ENCODE assay signal across 24 cellular contexts in the genomic region with DNA sequence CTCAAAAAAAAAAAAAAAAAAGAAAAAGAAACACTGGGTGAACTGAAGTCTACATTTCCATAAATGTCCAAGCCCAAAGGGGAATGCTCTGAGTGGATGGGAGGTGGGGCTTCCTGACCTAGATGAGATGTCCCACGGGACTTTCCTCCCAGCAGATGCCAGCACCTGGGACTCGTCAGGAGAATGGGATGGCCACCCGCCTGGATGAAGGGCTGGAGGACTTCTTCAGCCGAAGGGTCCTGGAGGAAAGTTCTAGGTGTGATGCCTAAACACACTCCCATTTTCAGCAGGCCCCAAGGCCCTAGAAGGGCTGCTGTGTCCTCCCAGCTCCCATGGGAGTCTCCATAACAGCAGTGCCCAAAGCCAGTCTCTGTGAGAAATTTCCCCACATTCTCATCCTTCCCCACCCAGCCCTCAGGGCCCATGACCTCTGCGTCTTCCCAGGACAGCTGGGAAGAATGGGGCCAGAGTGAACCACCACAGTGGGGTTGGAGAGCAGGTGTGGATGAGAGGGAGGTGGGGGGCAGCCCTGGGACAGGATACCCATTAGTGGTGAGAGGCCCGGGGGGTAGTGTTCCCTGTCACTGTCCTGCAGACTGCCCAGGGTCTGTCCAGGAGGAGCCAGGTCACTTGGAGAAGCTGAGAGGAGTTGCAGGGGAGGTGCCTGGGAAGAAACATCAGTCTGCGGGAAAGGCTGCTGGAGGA. TPM values are rescaled to one million over a fixed set of nuclear protein-coding genes. Genes with fewer than 3 reads are reported as not detected.
A peak's percentile ranks its signal among the peaks of the same experiment; 100 is the strongest.
DNase-seq lines count a peak whose midpoint lies in the region; ATAC-seq and TF ChIP-seq lines count a peak whose summit lies in the region.
"Had no signal": no experiment of that assay in that cellular context is flagged by ENCODE, and none has a peak within 500 bp of the region (broad histone marks: within the 10 kb centered on the region; RNA-seq: fewer than 3 reads in every experiment).

No MANE protein-coding gene starts in this region.

- H4K20me1 ChIP-seq in DND-41 (ENCODE audit: insufficient read depth, low read length): no peaks in the 10 kb centered on the region

- H3K4me1 ChIP-seq in DND-41 (ENCODE audit: insufficient read depth, low read length) (no peaks in the 10 kb centered on the region), liver (ENCODE audit: control insufficient read depth in 4 of 4, insufficient read depth in 4 of 4, low read length in 3 of 4) (peaks cover 40 to 81% (median 68%) of the 10 kb centered on the region in 4 donors)
- H3K4me1 ChIP-seq: A549, BE2C had no signal

- H2AFZ ChIP-seq in DND-41 (ENCODE audit: low read depth, low read length): no peak overlapping the region

- no peak overlapping the region for H3K27ac Mint-ChIP-seq in activated T-cell treated with anti-CD3 and anti-CD28 coated beads, Interleukin-2, amount 50 U/mL, for 72 hours
- H3K27ac Mint-ChIP-seq: CD4-positive, alpha-beta T cell; IgD-negative memory B cell had no signal

- H3K36me3 Mint-ChIP-seq in activated T-cell treated with anti-CD3 and anti-CD28 coated beads, Interleukin-2, amount 50 U/mL, for 72 hours (ENCODE audit: insufficient read depth in 2 of 2): no peaks in the 10 kb centered on the region

- no peak overlapping the region for H3K4me3 Mint-ChIP-seq in activated T-cell treated with anti-CD3 and anti-CD28 coated beads, Interleukin-2, amount 50 U/mL, for 72 hours
- H3K4me3 Mint-ChIP-seq: CD4-positive, alpha-beta T cell; IgD-negative memory B cell had no signal

- no peak overlapping the region for H3K4me3 ChIP-seq in DND-41 (ENCODE audit: low read depth in 1 of 2, low read length in 2 of 2)
- no peak overlapping the region for H3K4me3 ChIP-seq in liver (ENCODE audit: low read depth in 1 of 3, low read length in 3 of 3)
- H3K4me3 ChIP-seq: A549, SK-N-MC had no signal

- H3K27me3 Mint-ChIP-seq in activated T-cell treated with anti-CD3 and anti-CD28 coated beads, Interleukin-2, amount 50 U/mL, for 72 hours (ENCODE audit: low read depth): no peaks in the 10 kb centered on the region
- H3K27me3 Mint-ChIP-seq: CD4-positive, alpha-beta T cell; IgD-negative memory B cell had no signal

- H3K27me3 ChIP-seq in DND-41 (ENCODE audit: insufficient read depth, low read length, poor library complexity): no peaks in the 10 kb centered on the region
- no peaks in the 10 kb centered on the region for H3K27me3 ChIP-seq in liver (ENCODE audit: control insufficient read depth in 4 of 4, insufficient read depth in 4 of 4, low read length in 3 of 4)
- H3K27me3 ChIP-seq: BE2C had no signal

- DNase-seq in DND-41 (no peak), SK-N-DZ (ENCODE audit: low spot score) (peak; percentile 34), sciatic nerve (ENCODE audit: low spot score) (peak; percentile 48), hippocampal formation (lab: John Stamatoyannopoulos, UW) (no peak), AG20443 (ENCODE audit: low spot score) (no peak), SKM-1 treated with dmso at 0.1 percent for 144 hours (lab: John Stamatoyannopoulos, UW; ENCODE audit: unreplicated experiment) (no peak)
- no peak for DNase-seq in activated T-cell treated with anti-CD3 and anti-CD28 coated beads, Interleukin-2, amount 50 U/mL, for 72 hours
- DNase-seq: BE2C; CD4-positive, alpha-beta T cell; COR-L47; DMS153; GDM1; MV-4-11; NCI-H1694; NCI-H2081 treated with DMSO at 0.1 percent for 48 hours; NCI-H446; NCI-H526; Right ventricle myocardium superior had no signal

- H3K4me2 ChIP-seq in DND-41 (ENCODE audit: insufficient read depth, low read length): no peak overlapping the region
- H3K4me2 ChIP-seq: A549 had no signal

- 0 out of 3 replicates have a peak, but pooled peaks have one; percentile 4 for ATAC-seq in DND-41 (ENCODE audit: insufficient read depth, low read depth)
- no peak for ATAC-seq in sciatic nerve
- ATAC-seq in activated T-cell treated with anti-CD3 and anti-CD28 coated beads, Interleukin-2, amount 50 U/mL, for 72 hours (replicated peaks in 1 of 2): no peak
- ATAC-seq: A549 had no signal

- no peaks in the 10 kb centered on the region for H3K4me1 Mint-ChIP-seq in activated T-cell treated with anti-CD3 and anti-CD28 coated beads, Interleukin-2, amount 50 U/mL, for 72 hours (ENCODE audit: low read depth)

- no peaks in the 10 kb centered on the region for H3K79me2 ChIP-seq in DND-41 (ENCODE audit: insufficient read depth, low read length)

- 66% methylated on average over 7 of the region's 7 CpGs for WGBS in liver

- H3K9me3 Mint-ChIP-seq in activated T-cell treated with anti-CD3 and anti-CD28 coated beads, Interleukin-2, amount 50 U/mL, for 72 hours: no peaks in the 10 kb centered on the region
- H3K9me3 Mint-ChIP-seq: CD4-positive, alpha-beta T cell; IgD-negative memory B cell had no signal

- H3K9ac ChIP-seq in DND-41 (ENCODE audit: low read depth, low read length) (no peak overlapping the region), liver (ENCODE audit: low read depth in 1 of 2, low read length in 2 of 2) (no peak overlapping the region)

- TF ChIP-seq CTCF in DND-41 (IDR thresholded peaks at IDR 0.05; ENCODE audit: borderline replicate concordance, extremely low read depth, low read length, poor library complexity, severe bottlenecking) (no peak), liver (IDR thresholded peaks at IDR 0.05; ENCODE audit: low read depth, low read length, missing input control) (no peak)

- no peak overlapping the region for H3K27ac ChIP-seq in DND-41 (ENCODE audit: low read length)
- peak overlapping the region in 1 of 2 donors; percentile 19 for H3K27ac ChIP-seq in liver (ENCODE audit: low read depth in 1 of 2, low read length in 2 of 2)
- H3K27ac ChIP-seq: A549, SK-N-MC had no signal

- no peaks in the 10 kb centered on the region for H3K36me3 ChIP-seq in DND-41 (ENCODE audit: insufficient read depth, low read length)
- H3K36me3 ChIP-seq in liver (ENCODE audit: control insufficient read depth in 4 of 4, insufficient read depth in 3 of 4, low read depth in 1 of 4, low read length in 3 of 4): no peaks in the 10 kb centered on the region
- H3K36me3 ChIP-seq: BE2C had no signal

- H3K9me3 ChIP-seq in DND-41 (ENCODE audit: insufficient read depth, low read length, severe bottlenecking): no peaks in the 10 kb centered on the region
- H3K9me3 ChIP-seq in liver (ENCODE audit: control insufficient read depth in 4 of 4, low read length in 3 of 4): no peaks in the 10 kb centered on the region
- H3K9me3 ChIP-seq: A549, BE2C had no signal

- no peak for TF ChIP-seq RAD21 in liver (IDR thresholded peaks at IDR 0.05)

- intact Hi-C loops in sciatic nerve (cut with DNase I): no loop called here

TF ChIP-seq in liver, 16 proteins besides CTCF, POLR2A, EP300 and RAD21:
- TF ChIP-seq, protein P1, sequence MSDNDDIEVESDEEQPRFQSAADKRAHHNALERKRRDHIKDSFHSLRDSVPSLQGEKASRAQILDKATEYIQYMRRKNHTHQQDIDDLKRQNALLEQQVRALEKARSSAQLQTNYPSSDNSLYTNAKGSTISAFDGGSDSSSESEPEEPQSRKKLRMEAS (IDR thresholded peaks at IDR 0.05): no peak
- TF ChIP-seq GABPA (IDR thresholded peaks at IDR 0.05 in 1 of 2, conservative IDR thresholded peaks at IDR 0.05 in 1 of 2): no peak
- no peak for TF ChIP-seq TAF1 (conservative IDR thresholded peaks at IDR 0.05)
- peak; percentile 6 for TF ChIP-seq SP1 (IDR thresholded peaks at IDR 0.05)
- TF ChIP-seq HNF4A (conservative IDR thresholded peaks at IDR 0.05): peak in 1 of 2 donors; percentile 7
- no peak for TF ChIP-seq FOXA1 (IDR thresholded peaks at IDR 0.05)
- no peak for TF ChIP-seq NR2F2 (IDR thresholded peaks at IDR 0.05)

RNA-seq across cellular contexts. Expression of a gene that starts 7.1 kb away (rescaled TPM):
- polyA plus RNA-seq in SK-N-DZ (2014; cell fraction: cytosol; rRNA removed): 0.41 TPM in 1 of 2 replicates, not detected in the other
- 0.39 and 1.4 TPM in 2 replicates for polyA plus RNA-seq in SK-N-DZ (2014; cell fraction: nucleus; rRNA removed)
- total RNA-seq in liver (not detected), sciatic nerve (not detected)
- under 1 TPM; 0.05 to 0.17 TPM for polyA plus RNA-seq in liver
- total RNA-seq in activated T-cell treated with anti-CD3 and anti-CD28 coated beads, Interleukin-2, amount 50 U/mL, for 72 hours: under 1 TPM; 0.12 to 0.14 TPM
- total RNA-seq: CD4-positive, alpha-beta T cell; Daoy; H1; Right ventricle myocardium superior had no signal
- polyA plus RNA-seq: A549, IgD-negative memory B cell had no signal

RNA-seq across cellular contexts. Expression of a gene that starts 12.4 kb away (rescaled TPM):
- 13.1 and 15.7 TPM in 2 replicates for polyA plus RNA-seq in SK-N-DZ (2014; cell fraction: cytosol; rRNA removed)
- polyA plus RNA-seq in SK-N-DZ (2014; cell fraction: nucleus; rRNA removed): 158 and 175 TPM in 2 replicates
- under 1 TPM; 0.05 to 0.17 TPM for total RNA-seq in liver
- under 1 TPM; 0.17 TPM for polyA plus RNA-seq in liver
- 0.58 TPM for total RNA-seq in sciatic nerve
- total RNA-seq in activated T-cell treated with anti-CD3 and anti-CD28 coated beads, Interleukin-2, amount 50 U/mL, for 72 hours: 1 to 10 TPM; 1.9 to 2.1 TPM

RNA-seq across cellular contexts. Expression of a gene that starts 29.9 kb away (rescaled TPM):
- 38.6 and 40.2 TPM in 2 replicates for polyA plus RNA-seq in SK-N-DZ (2014; cell fraction: cytosol; rRNA removed)
- 35.4 and 45.6 TPM in 2 replicates for polyA plus RNA-seq in SK-N-DZ (2014; cell fraction: nucleus; rRNA removed)
- total RNA-seq in liver (100 to 1,000 TPM in 1 of 2 donors, 10 to 100 TPM in 1; 39.8 to 205 TPM), sciatic nerve (11.9 TPM)
- polyA plus RNA-seq in liver: 100 to 1,000 TPM; 236 to 250 TPM
- 100 to 1,000 TPM; 161 to 180 TPM for total RNA-seq in activated T-cell treated with anti-CD3 and anti-CD28 coated beads, Interleukin-2, amount 50 U/mL, for 72 hours

RNA-seq across cellular contexts. Expression of a gene that starts 50.3 kb away (rescaled TPM):
- polyA plus RNA-seq in SK-N-DZ (2014; cell fraction: cytosol; rRNA removed): 101 and 102 TPM in 2 replicates
- polyA plus RNA-seq in SK-N-DZ (2014; cell fraction: nucleus; rRNA removed): 58.5 and 71.3 TPM in 2 replicates
- total RNA-seq in liver: 100 to 1,000 TPM; 215 to 312 TPM
- 100 to 1,000 TPM in 1 of 2 donors, 10 to 100 TPM in 1; 30.1 to 119 TPM for polyA plus RNA-seq in liver
- total RNA-seq in sciatic nerve: 47.6 TPM
- total RNA-seq in activated T-cell treated with anti-CD3 and anti-CD28 coated beads, Interleukin-2, amount 50 U/mL, for 72 hours: 100 to 1,000 TPM; 109 to 124 TPM

RNA-seq across cellular contexts. Expression of a gene that starts 50.5 kb away (rescaled TPM):
- 2.4 and 6.4 TPM in 2 replicates for polyA plus RNA-seq in SK-N-DZ (2014; cell fraction: cytosol; rRNA removed)
- 1.1 and 2.7 TPM in 2 replicates for polyA plus RNA-seq in SK-N-DZ (2014; cell fraction: nucleus; rRNA removed)
- total RNA-seq in liver (1 to 10 TPM; 2.7 to 3.2 TPM), sciatic nerve (2.9 TPM)
- polyA plus RNA-seq in liver: 1 to 10 TPM; 1.5 to 2.9 TPM
- total RNA-seq in activated T-cell treated with anti-CD3 and anti-CD28 coated beads, Interleukin-2, amount 50 U/mL, for 72 hours: 1 to 10 TPM; 5.2 TPM

Comparison
In these comparisons a context has a peak if more than half of its experiments do, and no peak if none do; other contexts are left out.
1. DNase-seq: peak in SK-N-DZ (single experiment) and sciatic nerve (single experiment); none in DND-41 (single experiment), hippocampal formation (0 of 2), AG20443 (single experiment), activated T-cell treated with anti-CD3 and anti-CD28 coated beads, Interleukin-2, amount 50 U/mL, for 72 hours (0 of 2) and SKM-1 treated with dmso at 0.1 percent for 144 hours (single experiment).